Comparison of ENCODE assay signal across 9 cellular contexts in genomic region chr4:105563352-105563751, GRCh38. TPM values are rescaled to one million over a fixed set of nuclear protein-coding genes. Genes with fewer than 3 reads are reported as not detected.
"Had no signal": no experiment of that assay in that cellular context is flagged by ENCODE, and none has a peak within 500 bp of the region (broad histone marks: within the 10 kb centered on the region; RNA-seq: fewer than 3 reads in every experiment).

No MANE protein-coding gene starts in this region.

- FAIRE-seq: HepG2, HTR-8/SVneo, K562 had no signal

- H3K4me3 ChIP-seq: K562 had no signal

- ATAC-seq: HepG2, K562 had no signal

- DNase-seq: IMR-90, KBM-7, KG1 had no signal

- H3K27ac ChIP-seq: HL-60 had no signal

RNA-seq across cellular contexts. Expression of gene ARHGEF38, which starts 10.9 kb away (rescaled TPM):
- total RNA-seq: HepG2, HT1080, IMR-90, K562 had no signal
- polyA plus RNA-seq: HepG2, IgD-negative memory B cell, IMR-90 had no signal
